28 cellular contexts compared by ENCODE assay signal in genomic region chr2:82656370-82656769, GRCh38.
"Had no signal": no experiment of that assay in that cellular context is flagged by ENCODE, and none has a peak within 500 bp of the region (broad histone marks: within the 10 kb centered on the region; RNA-seq: fewer than 3 reads in every experiment).

No MANE protein-coding gene starts in this region.

- DNase-seq: hypothalamus; immature natural killer cell; left ventricle myocardium inferior; mesendoderm; naive B cell; natural killer cell; nephron progenitor cell; occipital lobe; psoas muscle; right lobe of liver; stimulated activated CD4-positive, alpha-beta T cell treated with anti-CD3 and anti-CD28 coated beads, Interleukin-12 subunit alpha, Interleukin-12 subunit beta, amount 100 ng/mL, for 4 hours; stimulated activated CD4-positive, alpha-beta T cell treated with anti-CD3 and anti-CD28 coated beads, Interleukin-15, amount 100 ng/mL, for 24 hours; stimulated activated CD4-positive, alpha-beta T cell treated with anti-CD3 and anti-CD28 coated beads, Interleukin-2, amount 100 ng/mL, for 24 hours; stimulated activated CD4-positive, alpha-beta T cell treated with anti-CD3 and anti-CD28 coated beads, Interleukin-4, amount 100 ng/mL, for 1 hour; stimulated activated naive B cell treated with anti-CD40 and anti-IgM and Interleukin-4, amounts not matched to agents 10 μg/mL and 1 μg/mL and 100 μg/mL, for 72 hours; stimulated activated naive CD8-positive, alpha-beta T cell treated with anti-CD3 and anti-CD28 coated beads, Interleukin-15, Interleukin-2, amounts not matched to agents 100 U/mL and 50 U/mL, for 24 hours; testis; thyroid gland; trophoblast cell; upper lobe of right lung had no signal

- H3K27ac ChIP-seq: left ventricle myocardium inferior, neural progenitor cell, neutrophil, parathyroid adenoma, psoas muscle, right atrium auricular region, right lobe of liver, stomach, testis, thyroid gland, upper lobe of right lung had no signal

- FAIRE-seq: islet of Langerhans, urothelium cell line had no signal

- H3K27me3 ChIP-seq: neural progenitor cell, neutrophil, right atrium auricular region, right lobe of liver, stomach, testis, thyroid gland, upper lobe of right lung had no signal

- H3K4me2 ChIP-seq: neural progenitor cell had no signal

- H3K79me2 ChIP-seq: parathyroid adenoma had no signal

- H3K9me3 ChIP-seq: left ventricle myocardium inferior, neutrophil, psoas muscle, right atrium auricular region, right lobe of liver, stomach, testis, thyroid gland, upper lobe of right lung had no signal

- H2AFZ ChIP-seq: neural progenitor cell, parathyroid adenoma had no signal

- H3K4me1 ChIP-seq: left ventricle myocardium inferior, neural progenitor cell, parathyroid adenoma, psoas muscle, right atrium auricular region, right lobe of liver, testis, thyroid gland, upper lobe of right lung had no signal

- H3K4me3 ChIP-seq: left ventricle myocardium inferior, lung, neural progenitor cell, psoas muscle, right atrium auricular region, right lobe of liver, stomach, testis, thyroid gland, upper lobe of right lung had no signal

- H3K9ac ChIP-seq: neural progenitor cell, parathyroid adenoma had no signal

- H3K36me3 ChIP-seq: left ventricle myocardium inferior, neural progenitor cell, neutrophil, right atrium auricular region, right lobe of liver, stomach, thyroid gland, upper lobe of right lung had no signal
